In the genomic region with DNA sequence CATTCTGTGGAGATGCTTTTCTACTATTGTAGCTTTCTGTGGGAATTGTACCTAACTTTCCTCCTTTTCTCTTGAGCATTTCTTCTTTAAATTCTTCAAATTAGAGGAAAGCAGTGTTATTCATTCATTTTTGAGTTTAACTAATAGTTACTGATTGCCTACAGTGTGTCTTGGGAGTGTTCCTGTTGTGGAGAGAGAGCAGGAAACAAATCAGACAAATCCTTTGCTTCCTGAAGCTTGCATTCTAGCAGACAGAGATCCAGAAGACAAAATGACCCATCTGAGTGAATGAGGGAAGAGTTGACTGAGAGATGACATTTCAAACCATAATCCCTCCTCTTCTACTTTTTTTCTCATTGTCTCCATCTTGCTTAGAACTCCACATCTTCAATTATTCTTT, we compare ENCODE assay signal across 1 cellular context.
TF ChIP-seq lines count a peak whose summit lies in the region.

No MANE protein-coding gene starts in this region.

TF ChIP-seq in IMR-90, 13 proteins besides CTCF, POLR2A, EP300 and RAD21 (continued from another document):
- no peak for TF ChIP-seq MXI1 (IDR thresholded peaks at IDR 0.05; ENCODE audit: borderline replicate concordance, low read depth, low read length)
